In genomic region chr13:55615080-55615479, GRCh38 we compare ENCODE assay signal across 24 cellular contexts.
"Had no signal": no experiment of that assay in that cellular context is flagged by ENCODE, and none has a peak within 500 bp of the region (broad histone marks: within the 10 kb centered on the region; RNA-seq: fewer than 3 reads in every experiment).

No MANE protein-coding gene starts in this region.

- ATAC-seq: activated T-cell treated with anti-CD3 and anti-CD28 coated beads, Interleukin-2, amount 50 U/mL, for 72 hours; effector memory CD8-positive, alpha-beta T cell; right lobe of liver; stimulated activated effector memory CD8-positive, alpha-beta T cell treated with anti-CD3 and anti-CD28 coated beads, Interleukin-12 subunit alpha, Interleukin-12 subunit beta, amount 100 ng/mL, for 72 hours had no signal

- DNase-seq: activated CD4-positive, alpha-beta T cell treated with anti-CD3 and anti-CD28 coated beads for 4 hours; activated CD4-positive, alpha-beta T cell treated with anti-CD3 and anti-CD28 coated beads, Interleukin-2, amount 50 U/mL, for 4 hours; activated naive CD4-positive, alpha-beta T cell treated with Interleukin-2 at 50 U/mL for 16 hours; activated T-cell treated with anti-CD3 and anti-CD28 coated beads for 4 hours; activated T-cell treated with anti-CD3 and anti-CD28 coated beads, Interleukin-2, amount 50 U/mL, for 72 hours; cortex of kidney; effector memory CD8-positive, alpha-beta T cell; erythroblast; gastrocnemius medialis; glutamatergic neuron; left ventricle myocardium inferior; mesendoderm; right lobe of liver; stimulated activated CD4-positive, alpha-beta T cell treated with anti-CD3 and anti-CD28 coated beads, Interleukin-12 subunit alpha, Interleukin-12 subunit beta, amount 100 ng/mL, for 4 hours; stimulated activated CD4-positive, alpha-beta T cell treated with anti-CD3 and anti-CD28 coated beads, Interleukin-4, amount 100 ng/mL, for 1 hour; T-helper 9 cell; trophoblast cell had no signal

- H3K9me3 ChIP-seq: ascending aorta, gastrocnemius medialis, neutrophil, right lobe of liver, thoracic aorta had no signal

- H3K27ac ChIP-seq: ascending aorta, left ventricle myocardium inferior, neutrophil, right lobe of liver, skin epidermis, thoracic aorta, VCaP had no signal

- H3K27me3 ChIP-seq: ascending aorta, gastrocnemius medialis, neutrophil, right lobe of liver had no signal

- H3K36me3 ChIP-seq: ascending aorta, gastrocnemius medialis, left ventricle myocardium inferior, neutrophil, right lobe of liver, thoracic aorta had no signal

- H3K4me1 ChIP-seq: ascending aorta, gastrocnemius medialis, left ventricle myocardium inferior had no signal

- H3K4me3 ChIP-seq: ascending aorta, gastrocnemius medialis, left ventricle myocardium inferior, lung, right lobe of liver, skin epidermis, thoracic aorta had no signal
